Comparison of ENCODE assay signal across 16 cellular contexts in genomic region chr9:97319380-97319779, GRCh38. TPM values are rescaled to one million over a fixed set of nuclear protein-coding genes. Genes with fewer than 3 reads are reported as not detected.
A peak's percentile ranks its signal among the peaks of the same experiment; 100 is the strongest.
DNase-seq lines count a peak whose midpoint lies in the region; ATAC-seq and TF ChIP-seq lines count a peak whose summit lies in the region.
"Had no signal": no experiment of that assay in that cellular context is flagged by ENCODE, and none has a peak within 500 bp of the region (broad histone marks: within the 10 kb centered on the region; RNA-seq: fewer than 3 reads in every experiment).

No MANE protein-coding gene starts in this region.

- no peaks in the 10 kb centered on the region for H3K4me1 ChIP-seq in CD8-positive, alpha-beta T cell (ENCODE audit: insufficient read depth, low read length)
- H3K4me1 ChIP-seq in PC-3 (ENCODE audit: insufficient read depth, low read length) (no peaks in the 10 kb centered on the region), mesendoderm (ENCODE audit: control insufficient read depth, low read depth, low read length) (no peaks in the 10 kb centered on the region)
- H3K4me1 ChIP-seq: BE2C, SJCRH30 had no signal

- no CpG with 5 or more reads among the region's 3 CpGs for WGBS in mesendoderm (ENCODE audit: extremely low coverage, insufficient coverage, low lambda C conversion rate)

- H3K27ac ChIP-seq in CD8-positive, alpha-beta T cell (ENCODE audit: low read depth, low read length): no peak overlapping the region
- H3K27ac ChIP-seq in PC-3 (ENCODE audit: low read length) (no peak overlapping the region), mesendoderm (ENCODE audit: low read depth, low read length) (no peak overlapping the region)
- H3K27ac ChIP-seq: KMS-11, SJCRH30 had no signal

- H3K36me3 ChIP-seq in CD8-positive, alpha-beta T cell (ENCODE audit: insufficient read depth, low read length): peaks cover 11% of the 10 kb centered on the region
- no peaks in the 10 kb centered on the region for H3K36me3 ChIP-seq in PC-3 (ENCODE audit: low read depth, low read length)
- H3K36me3 ChIP-seq in mesendoderm (ENCODE audit: control insufficient read depth, insufficient read depth, low read length): no peaks in the 10 kb centered on the region
- H3K36me3 ChIP-seq: BE2C, SJCRH30 had no signal

- no peaks in the 10 kb centered on the region for H3K9me3 Mint-ChIP-seq in CD8-positive, alpha-beta T cell
- no peaks in the 10 kb centered on the region for H3K9me3 Mint-ChIP-seq in endothelial cell (ENCODE audit: unreplicated experiment)
- H3K9me3 Mint-ChIP-seq: CD8-positive, alpha-beta memory T cell had no signal

- H2BK15ac ChIP-seq in mesendoderm (replicated peaks; ENCODE audit: low read depth): no peak overlapping the region

- no peaks in the 10 kb centered on the region for H3K79me1 ChIP-seq in mesendoderm (ENCODE audit: low read length)

- H3K4me3 ChIP-seq in CD8-positive, alpha-beta T cell (ENCODE audit: low read depth, low read length): no peak overlapping the region
- H3K4me3 ChIP-seq in NB4 (ENCODE audit: low read depth, low read length) (no peak overlapping the region), PC-3 (ENCODE audit: low read length) (no peak overlapping the region), mesendoderm (ENCODE audit: low read length) (no peak overlapping the region)
- H3K4me3 ChIP-seq: SJCRH30 had no signal

- CTCF ChIA-PET in CD8-positive, alpha-beta T cell (lab: Charles Lee): no interaction called here
- CTCF ChIA-PET in PC-3 (lab: Charles Lee): no interaction called here

- intact Hi-C loops in CD8-positive, alpha-beta T cell (cut with DNase I, micrococcal nuclease): no loop called here
- intact Hi-C loops in PC-3 (cut with micrococcal nuclease): no loop called here

- H3K27me3 Mint-ChIP-seq in CD8-positive, alpha-beta T cell (ENCODE audit: low read depth): no peaks in the 10 kb centered on the region
- peaks cover 9% of the 10 kb centered on the region for H3K27me3 Mint-ChIP-seq in endothelial cell (ENCODE audit: unreplicated experiment)
- H3K27me3 Mint-ChIP-seq: CD8-positive, alpha-beta memory T cell had no signal

- H3K36me3 Mint-ChIP-seq in CD8-positive, alpha-beta T cell: peaks cover 84% of the 10 kb centered on the region
- H3K36me3 Mint-ChIP-seq in endothelial cell (ENCODE audit: low read depth, unreplicated experiment): peaks cover 24% of the 10 kb centered on the region

- H3K9me3 ChIP-seq in CD8-positive, alpha-beta T cell (ENCODE audit: low read length): no peaks in the 10 kb centered on the region
- H3K9me3 ChIP-seq in PC-3 (ENCODE audit: low read length): no peaks in the 10 kb centered on the region
- H3K9me3 ChIP-seq: BE2C, SJCRH30 had no signal

- no peak overlapping the region for H2BK5ac ChIP-seq in mesendoderm (ENCODE audit: low read length)

- peak overlapping the region; percentile 5 for H3K27ac Mint-ChIP-seq in CD8-positive, alpha-beta T cell
- peak overlapping the region; percentile 50 for H3K27ac Mint-ChIP-seq in endothelial cell (ENCODE audit: unreplicated experiment)

- no peaks in the 10 kb centered on the region for H3K9me2 ChIP-seq in PC-3 (replicated peaks; ENCODE audit: low read length)

- H3K18ac ChIP-seq in mesendoderm (ENCODE audit: low read length): no peak overlapping the region

- no peak overlapping the region for H2BK120ac ChIP-seq in mesendoderm (ENCODE audit: low read depth, low read length)

- no peaks in the 10 kb centered on the region for H3F3A ChIP-seq in PC-3 (ENCODE audit: low read length, unreplicated experiment)

- ATAC-seq in CD8-positive, alpha-beta T cell: no peak
- ATAC-seq in PC-3 (no peak), GM18861 (IDR thresholded peaks at IDR 0.05; ENCODE audit: unreplicated experiment) (no peak)
- ATAC-seq: HepG2 had no signal

- no peak overlapping the region for H3K4ac ChIP-seq in mesendoderm (ENCODE audit: low read depth, low read length)

- no peak overlapping the region for H2AFZ ChIP-seq in PC-3 (ENCODE audit: low read length)

- H3K4me1 Mint-ChIP-seq in CD8-positive, alpha-beta T cell (ENCODE audit: low read depth): peaks cover 7% of the 10 kb centered on the region
- peaks cover 23% of the 10 kb centered on the region for H3K4me1 Mint-ChIP-seq in endothelial cell (ENCODE audit: unreplicated experiment)

- no peak overlapping the region for H4K8ac ChIP-seq in mesendoderm (ENCODE audit: low read depth, low read length)

- H2AK5ac ChIP-seq in mesendoderm (ENCODE audit: low read length): no peak overlapping the region

- no peak for TF ChIP-seq POLR2A in NB4 (IDR thresholded peaks at IDR 0.05; ENCODE audit: extremely low read depth, insufficient read length)

- POLR2A ChIA-PET in CD8-positive, alpha-beta T cell (lab: Charles Lee): no interaction called here
- POLR2A ChIA-PET in PC-3 (lab: Charles Lee; ENCODE audit: unreplicated experiment): no interaction called here

- H4K20me1 ChIP-seq in PC-3 (ENCODE audit: low read length): no peaks in the 10 kb centered on the region

- no peak for TF ChIP-seq CTCF in CD8-positive, alpha-beta T cell (IDR thresholded peaks at IDR 0.05)
- no peak for TF ChIP-seq CTCF in NB4 (IDR thresholded peaks at IDR 0.05; ENCODE audit: low read depth, low read length)
- TF ChIP-seq CTCF in endothelial cell (IDR thresholded peaks at IDR 0.05; ENCODE audit: unreplicated experiment): no peak
- TF ChIP-seq CTCF in PC-3 (conservative IDR thresholded peaks at IDR 0.05; ENCODE audit: low read depth, low read length): no peak

- no TSS peak for BruUV-seq in PC-3 (replicated peaks; lab: Mats Ljungman, UMichigan)

- H3K4me2 ChIP-seq in PC-3 (ENCODE audit: low read length): no peak overlapping the region
- H3K4me2 ChIP-seq in mesendoderm (ENCODE audit: low read length): no peak overlapping the region
- H3K4me2 ChIP-seq: KMS-11 had no signal

- H3K23ac ChIP-seq in mesendoderm (ENCODE audit: low read length): no peak overlapping the region

- H3K56ac ChIP-seq in mesendoderm (ENCODE audit: low read length): no peak overlapping the region

- no peaks in the 10 kb centered on the region for H3K27me3 ChIP-seq in CD8-positive, alpha-beta T cell (ENCODE audit: insufficient read depth, low read length)
- H3K27me3 ChIP-seq in PC-3 (ENCODE audit: low read length) (no peaks in the 10 kb centered on the region), mesendoderm (ENCODE audit: insufficient read depth, low read length, poor library complexity) (no peaks in the 10 kb centered on the region)
- H3K27me3 ChIP-seq: BE2C, SJCRH30 had no signal

- no peak overlapping the region for H4K5ac ChIP-seq in mesendoderm (ENCODE audit: low read length)

- H3K4me3 Mint-ChIP-seq in CD8-positive, alpha-beta T cell: no peak overlapping the region
- H3K4me3 Mint-ChIP-seq in endothelial cell (ENCODE audit: unreplicated experiment): no peak overlapping the region
- H3K4me3 Mint-ChIP-seq: CD8-positive, alpha-beta memory T cell had no signal

- no peak for DNase-seq in CD8-positive, alpha-beta T cell
- DNase-seq in GF-D8 (lab: John Stamatoyannopoulos, UW) (peak; percentile 76), NB4 (ENCODE audit: low read depth) (peak; percentile 25), endothelial cell (ENCODE audit: low spot score) (no peak), PC-3 (no peak), mesendoderm (no peak)
- DNase-seq: BE2C; CD8-positive, alpha-beta memory T cell; NCI-H1417 treated with DMSO at 0.1 percent for 48 hours; NCI-H187; NCI-H446; NCI-H526; SJCRH30 had no signal

- no peak overlapping the region for H3K9ac ChIP-seq in PC-3 (ENCODE audit: low read length)
- H3K9ac ChIP-seq in mesendoderm (ENCODE audit: low read length): no peak overlapping the region
- H3K9ac ChIP-seq: KMS-11 had no signal

- no peaks in the 10 kb centered on the region for H3K79me2 ChIP-seq in PC-3 (ENCODE audit: low read length)
- H3K79me2 ChIP-seq in mesendoderm (ENCODE audit: control insufficient read depth, insufficient read depth, low read length): no peaks in the 10 kb centered on the region

RNA-seq across cellular contexts. Expression of gene CCDC180, which starts 11.9 kb away (rescaled TPM):
- 10 to 100 TPM in 1 of 2 experiments, 1 to 10 TPM in 1; 3.4 to 10.5 TPM for total RNA-seq in CD8-positive, alpha-beta T cell
- total RNA-seq in endothelial cell (ENCODE audit: unreplicated experiment) (7.7 TPM), PC-3 (2014; rRNA removed) (0.55 and 0.69 TPM in 2 replicates)
- 0.35 TPM for polyA plus RNA-seq in mesendoderm (2013, experiment 1 of 2)
- 0.31 TPM for polyA plus RNA-seq in mesendoderm (2013, experiment 2 of 2)

Comparison
In these comparisons a context has a peak if more than half of its experiments do, and no peak if none do; other contexts are left out.
1. DNase-seq: peak in GF-D8 (single experiment) and NB4 (single experiment); none in CD8-positive, alpha-beta T cell (0 of 7), endothelial cell (single experiment), PC-3 (single experiment) and mesendoderm (single experiment).